Comparison of ENCODE assay signal across 1 cellular context in the genomic region with DNA sequence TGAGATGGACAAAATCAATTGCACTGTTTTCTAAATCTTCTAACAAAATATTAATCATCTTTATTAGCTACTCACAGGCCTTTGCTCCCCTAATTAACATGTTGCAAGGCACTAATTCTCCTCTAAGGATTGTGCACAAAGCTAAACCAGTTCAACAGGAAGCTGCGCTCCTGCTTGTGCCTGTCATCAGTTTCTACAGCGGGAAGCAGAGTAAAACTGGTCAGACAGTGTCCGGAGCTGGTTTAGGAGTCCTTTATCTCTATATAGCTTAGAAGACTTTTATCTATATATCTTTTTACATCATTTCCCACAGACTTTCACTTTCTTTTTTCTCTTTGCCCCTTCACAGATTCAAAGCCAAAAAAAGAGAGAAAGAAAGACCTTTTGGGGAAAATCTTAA.
TF ChIP-seq lines count a peak whose summit lies in the region.

No MANE protein-coding gene starts in this region.

TF ChIP-seq in GM12878, 131 proteins besides CTCF, POLR2A, EP300 and RAD21 (continued from another document):
- TF ChIP-seq, protein P1, sequence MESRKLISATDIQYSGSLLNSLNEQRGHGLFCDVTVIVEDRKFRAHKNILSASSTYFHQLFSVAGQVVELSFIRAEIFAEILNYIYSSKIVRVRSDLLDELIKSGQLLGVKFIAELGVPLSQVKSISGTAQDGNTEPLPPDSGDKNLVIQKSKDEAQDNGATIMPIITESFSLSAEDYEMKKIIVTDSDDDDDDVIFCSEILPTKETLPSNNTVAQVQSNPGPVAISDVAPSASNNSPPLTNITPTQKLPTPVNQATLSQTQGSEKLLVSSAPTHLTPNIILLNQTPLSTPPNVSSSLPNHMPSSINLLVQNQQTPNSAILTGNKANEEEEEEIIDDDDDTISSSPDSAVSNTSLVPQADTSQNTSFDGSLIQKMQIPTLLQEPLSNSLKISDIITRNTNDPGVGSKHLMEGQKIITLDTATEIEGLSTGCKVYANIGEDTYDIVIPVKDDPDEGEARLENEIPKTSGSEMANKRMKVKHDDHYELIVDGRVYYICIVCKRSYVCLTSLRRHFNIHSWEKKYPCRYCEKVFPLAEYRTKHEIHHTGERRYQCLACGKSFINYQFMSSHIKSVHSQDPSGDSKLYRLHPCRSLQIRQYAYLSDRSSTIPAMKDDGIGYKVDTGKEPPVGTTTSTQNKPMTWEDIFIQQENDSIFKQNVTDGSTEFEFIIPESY (IDR thresholded peaks at IDR 0.05): no peak
- TF ChIP-seq RFX5 (IDR thresholded peaks at IDR 0.05; ENCODE audit: low read depth, low read length): peak; percentile 78
- no peak for TF ChIP-seq ZNF207 (IDR thresholded peaks at IDR 0.05; ENCODE audit: borderline replicate concordance)
- TF ChIP-seq SRF (IDR thresholded peaks at IDR 0.05; ENCODE audit: low read depth in 2 of 2, low read length in 2 of 2): no peak
- no peak for TF ChIP-seq CHD4 (IDR thresholded peaks at IDR 0.05)
